8 cellular contexts compared by ENCODE assay signal in genomic region chr6:49556429-49556837, GRCh38. TPM values are rescaled to one million over a fixed set of nuclear protein-coding genes. Genes with fewer than 3 reads are reported as not detected.
A peak's percentile ranks its signal among the peaks of the same experiment; 100 is the strongest.
DNase-seq lines count a peak whose midpoint lies in the region; ATAC-seq and TF ChIP-seq lines count a peak whose summit lies in the region.

No MANE protein-coding gene starts in this region.

- ATAC-seq in sciatic nerve: no peak
- no peak for ATAC-seq in GM21825 (IDR thresholded peaks at IDR 0.05; ENCODE audit: unreplicated experiment)

- no peak overlapping the region for H3K27ac ChIP-seq in brain microvascular endothelial cell

- DNase-seq in NCI-H82 (lab: John Stamatoyannopoulos, UW): peak; percentile 15
- no peak for DNase-seq in NCI-H82 treated with DMSO at 0.1 percent for 48 hours (lab: John Stamatoyannopoulos, UW; ENCODE audit: unreplicated experiment)
- DNase-seq in NCI-H2196 (lab: John Stamatoyannopoulos, UW; ENCODE audit: unreplicated experiment): peak; percentile 68
- peak; percentile 94 for DNase-seq in dermis blood vessel endothelial cell
- no peak for DNase-seq in sciatic nerve (ENCODE audit: low spot score)
- no peak for DNase-seq in brain microvascular endothelial cell

- in situ Hi-C loops in brain microvascular endothelial cell (cut with HindIII; ENCODE audit: low pct_ligation_motif_present, low sequenced_read_pairs): no loop called here

- no peak overlapping the region for H3K9ac ChIP-seq in skeletal muscle satellite cell (ENCODE audit: low read depth, low read length)

- peaks cover 15% of the 10 kb centered on the region for H3K4me1 ChIP-seq in skeletal muscle satellite cell (ENCODE audit: control insufficient read depth, insufficient read depth, low read length)

- H3K4me3 ChIP-seq in skeletal muscle satellite cell (ENCODE audit: low read length) (no peak overlapping the region), brain microvascular endothelial cell (ENCODE audit: low read depth, low read length) (no peak overlapping the region)

- TF ChIP-seq CTCF in brain microvascular endothelial cell (IDR thresholded peaks at IDR 0.05; ENCODE audit: low read depth, low read length, missing control alignments): no peak

- peak overlapping the region; percentile 19 for H3K4me2 ChIP-seq in skeletal muscle satellite cell (ENCODE audit: low read length)

- H3K27me3 ChIP-seq in skeletal muscle satellite cell (ENCODE audit: control insufficient read depth, insufficient read depth, low read length): peaks cover 14% of the 10 kb centered on the region
- H3K27me3 ChIP-seq in brain microvascular endothelial cell (replicated peaks): peaks cover 3% of the 10 kb centered on the region

- no peaks in the 10 kb centered on the region for H3K9me3 ChIP-seq in skeletal muscle satellite cell (replicated peaks; ENCODE audit: low read length)

- H3K36me3 ChIP-seq in skeletal muscle satellite cell (ENCODE audit: insufficient read depth, low read length) (no peaks in the 10 kb centered on the region), brain microvascular endothelial cell (replicated peaks) (no peaks in the 10 kb centered on the region)

- intact Hi-C loops in sciatic nerve (cut with DNase I): no loop called here

RNA-seq across cellular contexts. Expression of gene C6orf141, which starts 6.0 kb away (rescaled TPM):
- 42.3 and 60.4 TPM in 2 replicates for total RNA-seq in dermis blood vessel endothelial cell
- total RNA-seq in skeletal muscle satellite cell (2012; rRNA removed): 0.22 and 7.1 TPM in 2 replicates
- total RNA-seq in sciatic nerve: 7.6 TPM

RNA-seq across cellular contexts. Expression of gene GLYATL3, which starts 56.7 kb away (rescaled TPM):
- not detected in 2 replicates for total RNA-seq in dermis blood vessel endothelial cell
- total RNA-seq in skeletal muscle satellite cell (2012; rRNA removed): not detected in 2 replicates
- not detected for total RNA-seq in sciatic nerve

Comparison
In these comparisons a context has a peak if more than half of its experiments do, and no peak if none do; other contexts are left out.
1. DNase-seq: peak in NCI-H82 (single experiment), NCI-H2196 (single experiment) and dermis blood vessel endothelial cell (single experiment); none in NCI-H82 treated with DMSO at 0.1 percent for 48 hours (single experiment), sciatic nerve (single experiment) and brain microvascular endothelial cell (single experiment).